ENCODE assay signal across 8 cellular contexts in genomic region chr21:44872568-44873355, GRCh38. TPM values are rescaled to one million over a fixed set of nuclear protein-coding genes. Genes with fewer than 3 reads are reported as not detected.
A peak's percentile ranks its signal among the peaks of the same experiment; 100 is the strongest.
DNase-seq lines count a peak whose midpoint lies in the region; ATAC-seq and TF ChIP-seq lines count a peak whose summit lies in the region.

No MANE protein-coding gene starts in this region.

- H4K20me1 ChIP-seq in OCI-LY3 (ENCODE audit: insufficient read depth, low read length) = peaks cover 38% of the 10 kb centered on the region

- peak overlapping the region; percentile 97 for H3K4me3 Mint-ChIP-seq in activated CD4-positive, alpha-beta T cell treated with anti-CD3 and anti-CD28 coated beads, Interleukin-2, amount 10 ng/mL, durations not matched to agents 24 days and 14 days

- H3K9me3 ChIP-seq in OCI-LY3 (ENCODE audit: insufficient read depth, low read length) = no peaks in the 10 kb centered on the region

- H3K79me2 ChIP-seq in OCI-LY3 (ENCODE audit: low read length) = peaks cover 45% of the 10 kb centered on the region

- H3K27me3 ChIP-seq in OCI-LY3 (ENCODE audit: low read depth, low read length) = no peaks in the 10 kb centered on the region

- H2AFZ ChIP-seq in OCI-LY3 (ENCODE audit: low read depth, low read length) = no peak overlapping the region

- H3K9me3 Mint-ChIP-seq in activated CD4-positive, alpha-beta T cell treated with anti-CD3 and anti-CD28 coated beads, Interleukin-2, amount 10 ng/mL, durations not matched to agents 24 days and 14 days = no peaks in the 10 kb centered on the region

- H3K4me3 ChIP-seq in OCI-LY3 (ENCODE audit: low read length) (peak overlapping the region; percentile 94), choroid plexus epithelial cell (ENCODE audit: low read depth, low read length) (peak overlapping the region; percentile 85)

- intact Hi-C loops in activated CD4-positive, alpha-beta T cell treated with anti-CD3 and anti-CD28 coated beads, Interleukin-2, amount 10 ng/mL, durations not matched to agents 24 days and 14 days (cut with micrococcal nuclease) = loop anchor here (1.0 to 2.0 kb wide), 3 partner anchors 26 to 534 kb away; partner anchors contain the start of gene CFAP410

- peak overlapping the region; percentile 98 for H3K4me2 ChIP-seq in OCI-LY3 (ENCODE audit: low read length)

- DNase-seq in activated CD4-positive, alpha-beta T cell treated with anti-CD3 and anti-CD28 coated beads, Interleukin-2, amount 10 ng/mL, durations not matched to agents 24 days and 14 days = peak; percentile 78
- no peak for DNase-seq in activated CD4-positive, alpha-beta T cell treated with anti-CD3 and anti-CD28 coated beads for 1 hour
- DNase-seq in choroid plexus epithelial cell (ENCODE audit: low read depth) (peak; percentile 46), left lobe of liver (ENCODE audit: low spot score) (peak; percentile 65), substantia nigra (lab: John Stamatoyannopoulos, UW) (peak in 18 of 49 donors; percentile 14 to 60 (median 39)), NCI-H2107 treated with DMSO at 0.1 percent for 48 hours (lab: John Stamatoyannopoulos, UW; ENCODE audit: unreplicated experiment) (no peak)

- peaks cover 22% of the 10 kb centered on the region for H3K4me1 ChIP-seq in OCI-LY3 (ENCODE audit: low read length)

- TF ChIP-seq CTCF in OCI-LY3 (IDR thresholded peaks at IDR 0.05; ENCODE audit: low read depth, low read length) (no peak), choroid plexus epithelial cell (conservative IDR thresholded peaks at IDR 0.05; ENCODE audit: low read depth, low read length) (peak; percentile 12)

- H3K4me1 Mint-ChIP-seq in activated CD4-positive, alpha-beta T cell treated with anti-CD3 and anti-CD28 coated beads, Interleukin-2, amount 10 ng/mL, durations not matched to agents 24 days and 14 days = peaks cover 60% of the 10 kb centered on the region

- no peaks in the 10 kb centered on the region for H3K27me3 Mint-ChIP-seq in activated CD4-positive, alpha-beta T cell treated with anti-CD3 and anti-CD28 coated beads, Interleukin-2, amount 10 ng/mL, durations not matched to agents 24 days and 14 days

- peak overlapping the region; percentile 55 for H3K9ac ChIP-seq in OCI-LY3 (ENCODE audit: low read length)

- peak; percentile 2 for ATAC-seq in left lobe of liver
- no peak for ATAC-seq in HG03457 (IDR thresholded peaks at IDR 0.05; ENCODE audit: unreplicated experiment)

- peak overlapping the region; percentile 73 for H3K27ac Mint-ChIP-seq in activated CD4-positive, alpha-beta T cell treated with anti-CD3 and anti-CD28 coated beads, Interleukin-2, amount 10 ng/mL, durations not matched to agents 24 days and 14 days

- no peak overlapping the region for H3K27ac ChIP-seq in OCI-LY3 (ENCODE audit: low read length)
- peak overlapping the region; percentile 71 for H3K27ac ChIP-seq in substantia nigra (ENCODE audit: low read depth, low read length, poor library complexity, severe bottlenecking)

- no peaks in the 10 kb centered on the region for H3K36me3 ChIP-seq in OCI-LY3 (replicated peaks; ENCODE audit: low read depth, low read length)

- H3K36me3 Mint-ChIP-seq in activated CD4-positive, alpha-beta T cell treated with anti-CD3 and anti-CD28 coated beads, Interleukin-2, amount 10 ng/mL, durations not matched to agents 24 days and 14 days (ENCODE audit: low read depth) = peaks cover 11% of the 10 kb centered on the region

RNA-seq across cellular contexts. Expression of gene PTTG1IP, which starts 0.7 kb away (rescaled TPM):
- 44.2 and 46.5 TPM in 2 replicates for total RNA-seq in activated CD4-positive, alpha-beta T cell treated with anti-CD3 and anti-CD28 coated beads, Interleukin-2, amount 10 ng/mL, durations not matched to agents 24 days and 14 days
- total RNA-seq in left lobe of liver = 73.9 TPM

RNA-seq across cellular contexts. Expression of gene ITGB2, which starts 47.9 kb away (rescaled TPM):
- 265 and 266 TPM in 2 replicates for total RNA-seq in activated CD4-positive, alpha-beta T cell treated with anti-CD3 and anti-CD28 coated beads, Interleukin-2, amount 10 ng/mL, durations not matched to agents 24 days and 14 days
- 13.6 TPM for total RNA-seq in left lobe of liver

RNA-seq across cellular contexts. Expression of gene SUMO3, which starts 54.9 kb away (rescaled TPM):
- 90.3 and 90.6 TPM in 2 replicates for total RNA-seq in activated CD4-positive, alpha-beta T cell treated with anti-CD3 and anti-CD28 coated beads, Interleukin-2, amount 10 ng/mL, durations not matched to agents 24 days and 14 days
- total RNA-seq in left lobe of liver = 32.2 TPM

Comparison
In these comparisons a context has a peak if more than half of its experiments do, and no peak if none do; other contexts are left out.
1. DNase-seq: peak in activated CD4-positive, alpha-beta T cell treated with anti-CD3 and anti-CD28 coated beads, Interleukin-2, amount 10 ng/mL, durations not matched to agents 24 days and 14 days (single experiment), choroid plexus epithelial cell (single experiment) and left lobe of liver (single experiment); none in activated CD4-positive, alpha-beta T cell treated with anti-CD3 and anti-CD28 coated beads for 1 hour (single experiment) and NCI-H2107 treated with DMSO at 0.1 percent for 48 hours (single experiment).
2. RNA of gene ITGB2, which starts 47.9 kb away (total RNA-seq): 265 to 266 TPM in activated CD4-positive, alpha-beta T cell treated with anti-CD3 and anti-CD28 coated beads, Interleukin-2, amount 10 ng/mL, durations not matched to agents 24 days and 14 days; 13.6 TPM in left lobe of liver (single experiment); every median in the first group is over 10 times any median in the second.